In genomic region chr17:80575057-80575875, GRCh38 we compare ENCODE assay signal across 8 cellular contexts. TPM values are rescaled to one million over a fixed set of nuclear protein-coding genes. Genes with fewer than 3 reads are reported as not detected.
DNase-seq lines count a peak whose midpoint lies in the region; ATAC-seq and TF ChIP-seq lines count a peak whose summit lies in the region.

No MANE protein-coding gene starts in this region.

- no peaks in the 10 kb centered on the region for H3K36me3 ChIP-seq in neutrophil

- no peaks in the 10 kb centered on the region for H3K9me3 ChIP-seq in neutrophil

- peak; percentile 84 for ATAC-seq in GM19467 (IDR thresholded peaks at IDR 0.05; ENCODE audit: unreplicated experiment)

- no peaks in the 10 kb centered on the region for H3K4me1 ChIP-seq in neutrophil (ENCODE audit: control insufficient read depth in 1 of 2, insufficient read depth in 1 of 2, low read depth in 1 of 2, low read length in 1 of 2)

- H3K27ac ChIP-seq in RWPE1 (no peak overlapping the region), neutrophil (no peak overlapping the region)

- TF ChIP-seq CTCF in AG10803 (conservative IDR thresholded peaks at IDR 0.05; ENCODE audit: low read length) (peak; percentile 100), LNCAP (IDR thresholded peaks at IDR 0.05) (peak; percentile 100), RWPE1 (conservative IDR thresholded peaks at IDR 0.05; ENCODE audit: low read depth) (peak; percentile 83), fibroblast of the aortic adventitia (IDR thresholded peaks at IDR 0.05; ENCODE audit: insufficient read depth, low read length) (peak; percentile 100), neutrophil (IDR thresholded peaks at IDR 0.05) (peak; percentile 85)

- CTCF ChIA-PET in RWPE1 (lab: Yijun Ruan, JAX), result interaction anchor here (0.5 to 1.0 kb wide), 14 partner anchors 9 to 552 kb away, joined by 3 to 8 read pairs (median 4); no protein-coding TSS in a partner anchor

- DNase-seq in AG10803 (ENCODE audit: low read depth) (peak; percentile 78), RWPE1 (ENCODE audit: low spot score) (peak; percentile 81), fibroblast of the aortic adventitia (ENCODE audit: low read depth) (peak; percentile 86), stromal cell of bone marrow (ENCODE audit: low read depth) (peak; percentile 74)
- DNase-seq in activated T-helper 1 cell treated with anti-CD3 and anti-CD28 coated beads, Interleukin-2, amount 50 U/mL, for 16 hours (ENCODE audit: low read depth in 1 of 2, low spot score in 1 of 2), result peak; percentile 78 to 90

- POLR2A ChIA-PET in RWPE1 (lab: Yijun Ruan, JAX; ENCODE audit: low non-redundant PET), result no interaction called here

- H3K4me3 ChIP-seq in AG10803 (ENCODE audit: low read length) (no peak overlapping the region), fibroblast of the aortic adventitia (ENCODE audit: low read depth, low read length) (no peak overlapping the region), neutrophil (ENCODE audit: low read depth in 1 of 2, low read length in 1 of 2) (no peak overlapping the region)

- no peaks in the 10 kb centered on the region for H3K27me3 ChIP-seq in neutrophil

RNA-seq across cellular contexts. Expression of gene RPTOR, which starts 30.6 kb away (rescaled TPM):
- total RNA-seq in fibroblast of the aortic adventitia (ENCODE audit: low replicate concordance), result 30.0 and 36.2 TPM in 2 replicates
